In the genomic region with DNA sequence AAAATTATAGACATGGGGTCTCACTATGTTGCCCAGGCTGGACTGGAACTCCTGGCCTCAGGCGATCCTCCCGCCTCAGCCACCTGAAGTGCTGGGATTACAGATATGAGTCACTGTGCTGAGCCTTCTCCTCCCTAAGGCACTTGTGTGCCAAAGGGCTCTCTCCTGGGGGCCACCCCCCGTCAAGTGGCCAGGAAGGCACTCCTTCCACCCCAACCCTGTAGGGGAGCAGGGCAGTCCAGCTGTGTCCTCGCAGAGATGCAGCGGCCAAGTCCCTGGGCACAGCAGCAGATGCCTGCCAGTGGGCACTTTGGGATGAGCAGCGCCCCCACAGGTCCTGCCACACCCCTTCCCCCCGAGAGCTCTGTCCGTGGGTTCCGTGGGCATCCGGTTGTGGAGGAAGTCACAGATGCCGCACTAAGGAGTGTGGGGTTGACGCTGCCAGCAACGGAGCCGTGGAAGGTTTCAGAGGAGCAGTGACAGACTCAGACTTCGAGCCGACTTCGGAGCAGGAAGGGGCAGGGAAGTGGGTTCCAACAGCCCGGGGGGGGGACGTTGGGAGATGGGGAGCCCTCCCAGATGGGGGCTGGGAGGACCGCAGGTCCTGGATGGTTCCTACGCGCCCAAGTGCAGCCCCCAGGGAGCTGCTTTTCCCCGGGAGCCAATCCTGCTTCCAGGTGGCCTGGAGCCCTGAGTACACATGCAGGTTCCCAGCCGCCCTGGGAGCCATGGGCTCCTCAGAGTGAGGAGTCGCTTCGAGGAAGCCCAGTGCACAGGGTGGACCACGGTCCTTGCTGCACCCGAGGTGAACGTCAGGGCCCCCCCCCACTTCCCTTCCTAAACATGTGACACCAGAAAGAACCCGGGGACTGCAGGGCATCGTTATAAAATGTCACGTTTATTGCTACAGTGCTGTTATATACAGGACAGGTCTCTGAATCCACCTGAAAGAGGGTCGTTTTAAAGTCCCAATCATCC, we compare ENCODE assay signal across 11 cellular contexts. TPM values are rescaled to one million over a fixed set of nuclear protein-coding genes. Genes with fewer than 3 reads are reported as not detected.
DNase-seq lines count a peak whose midpoint lies in the region; ATAC-seq, FAIRE-seq and TF ChIP-seq lines count a peak whose summit lies in the region.
"Had no signal": no experiment of that assay in that cellular context is flagged by ENCODE, and none has a peak within 500 bp of the region (broad histone marks: within the 10 kb centered on the region; RNA-seq: fewer than 3 reads in every experiment).

No MANE protein-coding gene starts in this region.

- no peak overlapping the region for H3K27ac ChIP-seq in OCI-LY3 (ENCODE audit: low read length)
- H3K27ac ChIP-seq in small intestine (ENCODE audit: low read depth in 1 of 2, low read length in 1 of 2) = peak overlapping the region in 1 of 2 donors; percentile 12
- H3K27ac ChIP-seq: KMS-11 had no signal

- FAIRE-seq in small intestine (lab: Jason Lieb, UNC) = no peak

- no peak overlapping the region for H3K4me2 ChIP-seq in OCI-LY3 (ENCODE audit: low read length)
- H3K4me2 ChIP-seq: KMS-11 had no signal

- peaks cover 13% of the 10 kb centered on the region for H3K4me1 ChIP-seq in OCI-LY3 (ENCODE audit: low read length)
- no peaks in the 10 kb centered on the region for H3K4me1 ChIP-seq in small intestine (ENCODE audit: control insufficient read depth in 2 of 2, insufficient read depth in 1 of 2, low read depth in 1 of 2, low read length in 1 of 2)

- H3K9me3 ChIP-seq in OCI-LY3 (ENCODE audit: insufficient read depth, low read length) (no peaks in the 10 kb centered on the region), small intestine (ENCODE audit: control insufficient read depth, low read depth) (no peaks in the 10 kb centered on the region)
- H3K9me3 ChIP-seq: esophagus squamous epithelium had no signal

- H3K9me3 Mint-ChIP-seq in activated naive CD4-positive, alpha-beta T cell treated with anti-CD3 and anti-CD28 coated beads, Interleukin-2, amount 10 ng/mL, durations not matched to agents 7 days and 5 days = no peaks in the 10 kb centered on the region

- no peaks in the 10 kb centered on the region for H3K27me3 Mint-ChIP-seq in activated naive CD4-positive, alpha-beta T cell treated with anti-CD3 and anti-CD28 coated beads, Interleukin-2, amount 10 ng/mL, durations not matched to agents 7 days and 5 days

- H3K36me3 ChIP-seq in OCI-LY3 (replicated peaks; ENCODE audit: low read depth, low read length) (peaks cover 42% of the 10 kb centered on the region), small intestine (ENCODE audit: control insufficient read depth in 2 of 2, insufficient read depth in 2 of 2, low read length in 2 of 2) (peaks cover 5% of the 10 kb centered on the region in 2 donors)

- 48 to 56% (median 51%) methylated on average over 33 of the region's 33 CpGs for WGBS in small intestine, 3 donors

- H3K27me3 ChIP-seq in OCI-LY3 (ENCODE audit: low read depth, low read length) = no peaks in the 10 kb centered on the region
- H3K27me3 ChIP-seq in small intestine (ENCODE audit: control insufficient read depth in 2 of 2, insufficient read depth in 2 of 2, low read length in 2 of 2) = no peaks in the 10 kb centered on the region
- H3K27me3 ChIP-seq: esophagus squamous epithelium had no signal

- peaks cover 16% of the 10 kb centered on the region for H3K79me2 ChIP-seq in OCI-LY3 (ENCODE audit: low read length)

- H3K4me1 Mint-ChIP-seq in activated naive CD4-positive, alpha-beta T cell treated with anti-CD3 and anti-CD28 coated beads, Interleukin-2, amount 10 ng/mL, durations not matched to agents 7 days and 5 days = peaks cover 49% of the 10 kb centered on the region

- peaks cover 12% of the 10 kb centered on the region for H3K36me3 Mint-ChIP-seq in activated naive CD4-positive, alpha-beta T cell treated with anti-CD3 and anti-CD28 coated beads, Interleukin-2, amount 10 ng/mL, durations not matched to agents 7 days and 5 days

- 0 out of 2 replicates have a peak, but pooled peaks have one; percentile 4 for TF ChIP-seq CTCF in OCI-LY3 (IDR thresholded peaks at IDR 0.05; ENCODE audit: low read depth, low read length)

- H3K4me3 ChIP-seq in OCI-LY3 (ENCODE audit: low read length) (no peak overlapping the region), small intestine (ENCODE audit: low read depth in 1 of 2, low read length in 2 of 2) (no peak overlapping the region)

- peak overlapping the region; percentile 39 for H3K4me3 Mint-ChIP-seq in activated naive CD4-positive, alpha-beta T cell treated with anti-CD3 and anti-CD28 coated beads, Interleukin-2, amount 10 ng/mL, durations not matched to agents 7 days and 5 days

- no peak overlapping the region for H2AFZ ChIP-seq in OCI-LY3 (ENCODE audit: low read depth, low read length)

- H3K9ac ChIP-seq in OCI-LY3 (ENCODE audit: low read length) = no peak overlapping the region
- H3K9ac ChIP-seq: KMS-11 had no signal

- CTCF ChIA-PET in activated naive CD4-positive, alpha-beta T cell treated with anti-CD3 and anti-CD28 coated beads, Interleukin-2, amount 10 ng/mL, durations not matched to agents 7 days and 5 days (lab: Charles Lee) = interaction anchor here (1.0 kb wide), 1 partner anchor 53 kb away, joined by 3 read pairs; no protein-coding TSS in a partner anchor

- DNase-seq in NCI-H345 (lab: John Stamatoyannopoulos, UW) (peak; percentile 12), NCI-H345 treated with DMSO at 0.1 percent for 48 hours (lab: John Stamatoyannopoulos, UW; ENCODE audit: unreplicated experiment) (no peak), small intestine (peak; percentile 15), NCI-H1105 treated with DMSO at 0.1 percent for 48 hours (lab: John Stamatoyannopoulos, UW) (no peak), HuH-7 (ENCODE audit: low spot score) (no peak)
- peak; percentile 50 for DNase-seq in activated naive CD4-positive, alpha-beta T cell treated with anti-CD3 and anti-CD28 coated beads, Interleukin-2, amount 10 ng/mL, durations not matched to agents 7 days and 5 days
- DNase-seq: esophagus squamous epithelium had no signal

- ATAC-seq in GM18502 (IDR thresholded peaks at IDR 0.05; ENCODE audit: poor library complexity, unreplicated experiment) = no peak
- ATAC-seq: Panc1 had no signal

- peak overlapping the region; percentile 83 for H3K27ac Mint-ChIP-seq in activated naive CD4-positive, alpha-beta T cell treated with anti-CD3 and anti-CD28 coated beads, Interleukin-2, amount 10 ng/mL, durations not matched to agents 7 days and 5 days

- peaks cover 5% of the 10 kb centered on the region for H4K20me1 ChIP-seq in OCI-LY3 (ENCODE audit: insufficient read depth, low read length)

RNA-seq across cellular contexts. Expression of a gene that starts 3.4 kb away (rescaled TPM):
- 100 to 1,000 TPM; 164 to 283 (median 261) TPM for polyA plus RNA-seq in small intestine

RNA-seq across cellular contexts. Expression of a gene that starts 16.0 kb away (rescaled TPM):
- 100 to 1,000 TPM in 1 of 3 donors, 10 to 100 TPM in 2; 48.3 to 112 (median 82.4) TPM for polyA plus RNA-seq in small intestine

RNA-seq across cellular contexts. Expression of a gene that starts 40.6 kb away (rescaled TPM):
- 10 to 100 TPM in 1 of 3 donors, 1 to 10 TPM in 2; 4.1 to 11.6 (median 5.8) TPM for polyA plus RNA-seq in small intestine

RNA-seq across cellular contexts. Expression of a gene that starts 43.7 kb away (rescaled TPM):
- 10 to 100 TPM; 43.2 to 58.7 (median 46.7) TPM for polyA plus RNA-seq in small intestine

Comparison
In these comparisons a context has a peak if more than half of its experiments do, and no peak if none do; other contexts are left out.
1. DNase-seq: peak in NCI-H345 (single experiment), activated naive CD4-positive, alpha-beta T cell treated with anti-CD3 and anti-CD28 coated beads, Interleukin-2, amount 10 ng/mL, durations not matched to agents 7 days and 5 days (single experiment) and small intestine (single experiment); none in NCI-H345 treated with DMSO at 0.1 percent for 48 hours (single experiment), NCI-H1105 treated with DMSO at 0.1 percent for 48 hours (single experiment) and HuH-7 (single experiment).